In the genomic region with DNA sequence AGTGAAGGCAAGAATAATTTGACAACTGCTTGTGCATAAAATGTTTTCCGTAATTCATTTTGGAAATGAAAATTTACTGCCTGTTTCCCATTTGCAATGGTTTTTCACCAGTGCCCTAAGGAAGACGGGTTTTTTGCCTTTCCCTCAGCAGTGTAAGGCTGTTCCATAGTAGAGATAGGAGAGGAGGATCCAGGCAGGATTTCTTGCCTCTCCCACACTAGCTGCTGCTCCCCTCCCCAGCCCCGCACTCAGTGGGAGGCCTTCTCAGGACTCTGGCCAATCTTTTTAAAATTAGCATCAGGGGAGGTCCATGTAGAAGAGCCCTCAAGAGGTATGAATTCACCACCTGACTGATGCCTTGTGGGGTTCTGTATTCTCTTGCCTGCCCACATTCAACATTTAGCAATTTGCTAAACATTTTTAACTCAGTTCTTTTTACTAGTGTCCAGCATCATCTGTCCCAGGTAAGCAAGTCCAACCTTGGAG, we compare ENCODE assay signal across 8 cellular contexts. TPM values are rescaled to one million over a fixed set of nuclear protein-coding genes. Genes with fewer than 3 reads are reported as not detected.
"Had no signal": no experiment of that assay in that cellular context is flagged by ENCODE, and none has a peak within 500 bp of the region (broad histone marks: within the 10 kb centered on the region; RNA-seq: fewer than 3 reads in every experiment).

No MANE protein-coding gene starts in this region.

RNA-seq across cellular contexts. Expression of gene CCDC148, which starts 18.0 kb away (rescaled TPM):
- total RNA-seq: activated B cell treated with CpG ODN at 0.5 μM for 24 hours; activated CD4-positive, alpha-beta T cell treated with anti-CD3 and anti-CD28 coated beads, Interleukin-2, amount 10 ng/mL, durations not matched to agents 24 days and 14 days; activated CD8-positive, alpha-beta memory T cell treated with anti-CD3 and anti-CD28 coated beads for 36 hours; activated CD8-positive, alpha-beta T cell treated with anti-CD3 and anti-CD28 coated beads for 36 hours; activated naive CD4-positive, alpha-beta T cell treated with anti-CD3 and anti-CD28 coated beads for 36 hours; activated naive CD8-positive, alpha-beta T cell treated with anti-CD3 and anti-CD28 coated beads for 36 hours; T-helper 17 cell; T-helper 2 cell treated with Interferon-gamma antibody and Interleukin-4, amounts not matched to agents 100 ng/mL and 5 ng/mL, for 36 hours had no signal
